26 cellular contexts compared by ENCODE assay signal in genomic region chr3:192942625-192943024, GRCh38.
"Had no signal": no experiment of that assay in that cellular context is flagged by ENCODE, and none has a peak within 500 bp of the region (broad histone marks: within the 10 kb centered on the region; RNA-seq: fewer than 3 reads in every experiment).

No MANE protein-coding gene starts in this region.

- H3K4me1 ChIP-seq: esophagus squamous epithelium, left lung, lower lobe of right lung, psoas muscle, right lobe of liver had no signal

- DNase-seq: cerebellar nuclear complex; cortex of kidney; effector memory CD8-positive, alpha-beta T cell; erythroblast; esophagus squamous epithelium; foreskin melanocyte; glutamatergic neuron; left lung; lower lobe of right lung; naive thymus-derived CD8-positive, alpha-beta T cell; occipital lobe; ovary; posterior cingulate gyrus; psoas muscle; right lobe of liver; stimulated activated CD4-positive, alpha-beta T cell treated with anti-CD3 and anti-CD28 coated beads, Interleukin-12 subunit alpha, Interleukin-12 subunit beta, amount 100 ng/mL, for 4 hours; stimulated activated CD4-positive, alpha-beta T cell treated with anti-CD3 and anti-CD28 coated beads, Interleukin-1b, Interleukin-23, amount 100 ng/mL, for 48 hours; stimulated activated CD4-positive, alpha-beta T cell treated with anti-CD3 and anti-CD28 coated beads, Interleukin-4, amount 100 ng/mL, for 1 hour; stimulated activated CD8-positive, alpha-beta memory T cell treated with anti-CD3 and anti-CD28 coated beads, Interleukin-4, amount 100 ng/mL, for 48 hours; stimulated activated naive CD4-positive, alpha-beta T cell; stimulated activated naive CD8-positive, alpha-beta T cell treated with anti-CD3 and anti-CD28 coated beads, Interleukin-15, amount 100 ng/mL, for 72 hours; tibial artery had no signal

- H3K27ac ChIP-seq: esophagus squamous epithelium, left lung, lower lobe of right lung, ovary, psoas muscle, right lobe of liver, tibial artery had no signal

- H3K4me3 Mint-ChIP-seq: effector memory CD8-positive, alpha-beta T cell; naive thymus-derived CD8-positive, alpha-beta T cell; stimulated activated naive CD8-positive, alpha-beta T cell treated with anti-CD3 and anti-CD28 coated beads, Interleukin-15, amount 100 ng/mL, for 72 hours; type B pancreatic cell had no signal

- FAIRE-seq: endometrium, keratinocyte had no signal

- H3K9me3 Mint-ChIP-seq: stimulated activated naive CD8-positive, alpha-beta T cell treated with anti-CD3 and anti-CD28 coated beads, Interleukin-15, amount 100 ng/mL, for 72 hours had no signal

- H3K9me3 ChIP-seq: esophagus squamous epithelium, left lung, lower lobe of right lung, ovary, psoas muscle, right lobe of liver, tibial artery had no signal

- H3K4me3 ChIP-seq: esophagus squamous epithelium, left lung, lower lobe of right lung, ovary, psoas muscle, right lobe of liver, smooth muscle cell, tibial artery had no signal

- H3K36me3 Mint-ChIP-seq: naive thymus-derived CD8-positive, alpha-beta T cell; type B pancreatic cell had no signal

- H3K27me3 Mint-ChIP-seq: effector memory CD8-positive, alpha-beta T cell had no signal

- H3K4me1 Mint-ChIP-seq: stimulated activated naive CD8-positive, alpha-beta T cell treated with anti-CD3 and anti-CD28 coated beads, Interleukin-15, amount 100 ng/mL, for 72 hours had no signal

- H3K4me2 ChIP-seq: smooth muscle cell had no signal

- H3K27ac Mint-ChIP-seq: effector memory CD8-positive, alpha-beta T cell; naive thymus-derived CD8-positive, alpha-beta T cell; stimulated activated naive CD8-positive, alpha-beta T cell treated with anti-CD3 and anti-CD28 coated beads, Interleukin-15, amount 100 ng/mL, for 72 hours; type B pancreatic cell had no signal

- ATAC-seq: effector memory CD8-positive, alpha-beta T cell; left lung; lower lobe of right lung; naive thymus-derived CD8-positive, alpha-beta T cell; right lobe of liver; stimulated activated naive CD8-positive, alpha-beta T cell treated with anti-CD3 and anti-CD28 coated beads, Interleukin-15, amount 100 ng/mL, for 72 hours had no signal

- H3K27me3 ChIP-seq: esophagus squamous epithelium, left lung, ovary, right lobe of liver, tibial artery had no signal

- H3K36me3 ChIP-seq: esophagus squamous epithelium, left lung, lower lobe of right lung, ovary, right lobe of liver, tibial artery had no signal
